ENCODE assay signal across 18 cellular contexts in the genomic region with DNA sequence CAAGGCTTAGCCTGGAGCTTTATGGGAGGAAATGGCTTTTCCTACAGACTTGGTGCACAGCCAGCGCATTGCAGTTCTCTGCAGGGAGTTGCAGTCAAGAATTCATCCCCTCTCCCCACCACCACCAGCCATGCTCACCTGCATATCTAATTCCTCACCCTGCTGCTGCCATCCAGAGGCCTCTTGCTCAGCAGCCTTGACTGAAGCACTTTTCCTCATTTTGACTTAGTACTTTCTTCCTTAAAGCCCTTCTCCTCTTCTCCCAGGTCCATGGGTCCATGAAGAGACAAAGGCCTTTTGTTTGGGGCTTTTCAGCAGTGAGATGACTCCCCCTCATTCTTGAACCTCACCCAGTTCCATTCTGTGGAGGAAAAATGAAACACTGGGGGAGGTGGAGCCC. TPM values are rescaled to one million over a fixed set of nuclear protein-coding genes. Genes with fewer than 3 reads are reported as not detected.
A peak's percentile ranks its signal among the peaks of the same experiment; 100 is the strongest.
DNase-seq lines count a peak whose midpoint lies in the region; ATAC-seq and TF ChIP-seq lines count a peak whose summit lies in the region.
"Had no signal": no experiment of that assay in that cellular context is flagged by ENCODE, and none has a peak within 500 bp of the region (broad histone marks: within the 10 kb centered on the region; RNA-seq: fewer than 3 reads in every experiment).

No MANE protein-coding gene starts in this region.

- no peak overlapping the region for H3K27ac ChIP-seq in iPS DF 6.9 (ENCODE audit: low read length)
- no peak overlapping the region for H3K27ac ChIP-seq in A673 (ENCODE audit: low read depth, low read length, poor library complexity, severe bottlenecking)
- H3K27ac ChIP-seq: gastrocnemius medialis, SJCRH30 had no signal

- no TSS peak for BruUV-seq in A673 (replicated peaks; lab: Mats Ljungman, UMichigan)

- POLR2A ChIA-PET in A673 (lab: Charles Lee; ENCODE audit: low non-redundant PET): no interaction called here

- WGBS in iPS DF 6.9 (ENCODE audit: insufficient coverage, insufficient read length): no CpG with 5 or more reads among the region's 1 CpG

- H3K9me3 ChIP-seq in NT2/D1 (ENCODE audit: insufficient read depth, low read length) (no peaks in the 10 kb centered on the region), iPS DF 6.9 (ENCODE audit: control insufficient read depth, insufficient read depth, low read length) (no peaks in the 10 kb centered on the region), A673 (ENCODE audit: low read depth, low read length, poor library complexity, severe bottlenecking) (no peaks in the 10 kb centered on the region)
- H3K9me3 ChIP-seq: gastrocnemius medialis, SJCRH30 had no signal

- H3K4me3 ChIP-seq in NT2/D1 (ENCODE audit: insufficient read length, low read depth): no peak overlapping the region
- no peak overlapping the region for H3K4me3 ChIP-seq in iPS DF 6.9 (ENCODE audit: low read length)
- no peak overlapping the region for H3K4me3 ChIP-seq in A673 (ENCODE audit: low read depth, low read length, poor library complexity, severe bottlenecking)
- H3K4me3 ChIP-seq: gastrocnemius medialis, SJCRH30 had no signal

- CTCF ChIA-PET in A673 (lab: Charles Lee): no interaction called here

- no peak for TF ChIP-seq CTCF in A673 (conservative IDR thresholded peaks at IDR 0.05; ENCODE audit: low read depth, low read length)

- H3K9ac ChIP-seq in NT2/D1 (ENCODE audit: insufficient read length, low read depth): no peak overlapping the region

- intact Hi-C loops in sciatic nerve (cut with DNase I): no loop called here
- intact Hi-C loops in A673 (cut with micrococcal nuclease; ENCODE audit: unreplicated experiment): no loop called here

- DNase-seq in NCI-H2081 (lab: John Stamatoyannopoulos, UW) (peak; percentile 38 to 57), NCI-H2081 treated with DMSO at 0.1 percent for 48 hours (lab: John Stamatoyannopoulos, UW) (no peak), NT2/D1 (ENCODE audit: low read depth, low spot score) (peak; percentile 91), iPS DF 6.9 (ENCODE audit: low read depth, low spot score) (peak; percentile 58), sciatic nerve (ENCODE audit: low spot score) (no peak), A673 (ENCODE audit: low spot score) (no peak), 8988T (no peak)
- DNase-seq: activated CD4-positive, alpha-beta memory T cell treated with anti-CD3 and anti-CD28 coated beads, Interleukin-2, amount 10 ng/mL, durations not matched to agents 7 days and 5 days; amniotic stem cell; CD4-positive, CD25-positive, alpha-beta regulatory T cell; gastrocnemius medialis; NCI-H2029 treated with DMSO at 0.1 percent for 48 hours had no signal

- H3K4me1 ChIP-seq in NT2/D1 (ENCODE audit: insufficient read depth, insufficient read length) (peaks cover 6% of the 10 kb centered on the region), iPS DF 6.9 (ENCODE audit: control insufficient read depth, insufficient read depth, low read length) (no peaks in the 10 kb centered on the region), A673 (ENCODE audit: insufficient read depth, low read length, poor library complexity, severe bottlenecking) (no peaks in the 10 kb centered on the region)
- H3K4me1 ChIP-seq: gastrocnemius medialis, SJCRH30 had no signal

- H3K36me3 ChIP-seq in NT2/D1 (ENCODE audit: insufficient read depth, insufficient read length, low read length): no peaks in the 10 kb centered on the region
- no peaks in the 10 kb centered on the region for H3K36me3 ChIP-seq in iPS DF 6.9 (ENCODE audit: control insufficient read depth, insufficient read depth, low read length)
- no peaks in the 10 kb centered on the region for H3K36me3 ChIP-seq in A673 (ENCODE audit: insufficient read depth, low read length, poor library complexity, severe bottlenecking)
- H3K36me3 ChIP-seq: gastrocnemius medialis, SJCRH30 had no signal

- ATAC-seq in sciatic nerve (peak; percentile 26), GM18873 (IDR thresholded peaks at IDR 0.05; ENCODE audit: low FRiP score, unreplicated experiment) (no peak)
- ATAC-seq: gastrocnemius medialis had no signal

- H3K27me3 ChIP-seq in NT2/D1 (ENCODE audit: insufficient read depth, insufficient read length) (no peaks in the 10 kb centered on the region), iPS DF 6.9 (ENCODE audit: control insufficient read depth, insufficient read depth, low read length) (no peaks in the 10 kb centered on the region), A673 (replicated peaks; ENCODE audit: insufficient read depth, low read depth, low read length, poor library complexity) (no peaks in the 10 kb centered on the region)
- H3K27me3 ChIP-seq: gastrocnemius medialis, SJCRH30 had no signal

RNA-seq across cellular contexts. Expression of a gene that starts 39.7 kb away (rescaled TPM):
- 1.8 TPM for total RNA-seq in sciatic nerve
- total RNA-seq in A673 (2021): not detected in 2 replicates
- total RNA-seq: activated CD4-positive, alpha-beta memory T cell treated with anti-CD3 and anti-CD28 coated beads, Interleukin-2, amount 10 ng/mL, durations not matched to agents 7 days and 5 days; CD4-positive, CD25-positive, alpha-beta regulatory T cell; cerebellum; Daoy; gastrocnemius medialis; kidney epithelial cell; M059J; SJCRH30 had no signal

Comparison
In these comparisons a context has a peak if more than half of its experiments do, and no peak if none do; other contexts are left out.
1. DNase-seq: peak in NCI-H2081 (2 of 2), NT2/D1 (single experiment) and iPS DF 6.9 (single experiment); none in NCI-H2081 treated with DMSO at 0.1 percent for 48 hours (single experiment), sciatic nerve (single experiment), A673 (single experiment) and 8988T (single experiment).